In genomic region chr5:78294250-78295034, GRCh38 we compare ENCODE assay signal across 8 cellular contexts. TPM values are rescaled to one million over a fixed set of nuclear protein-coding genes. Genes with fewer than 3 reads are reported as not detected.
DNase-seq lines count a peak whose midpoint lies in the region; ATAC-seq and TF ChIP-seq lines count a peak whose summit lies in the region.

AP3B1 (minus strand) TSS chr5:78294698; CDS start chr5:78294579, 119 bp downstream.

- peaks cover under 1% of the 10 kb centered on the region for H3K27me3 Mint-ChIP-seq in T-helper 17 cell

- peak within 1 kb of the TSS; percentile 94 for H3K27ac ChIP-seq in upper lobe of right lung

- DNase-seq in NCI-H1694 treated with DMSO at 0.1 percent for 48 hours (lab: John Stamatoyannopoulos, UW) (peak; percentile 84), T-helper 17 cell (peak; percentile 96 to 98 (median 96)), amygdala (lab: John Stamatoyannopoulos, UW) (peak; percentile 78 to 99 (median 95)), left cardiac atrium (peak; percentile 100), posterior vena cava (ENCODE audit: low spot score) (peak; percentile 100), upper lobe of right lung (peak; percentile 100)

- peak within 1 kb of the TSS; percentile 99 for H3K27ac Mint-ChIP-seq in T-helper 17 cell

- peak; percentile 94 for TF ChIP-seq POLR2A in GM15510 (IDR thresholded peaks at IDR 0.05; ENCODE audit: borderline replicate concordance, extremely low read depth, insufficient read length)

- H3K9me3 ChIP-seq in T-helper 17 cell (ENCODE audit: control insufficient read depth, low read length, poor library complexity, severe bottlenecking) (no peaks in the 10 kb centered on the region), upper lobe of right lung (no peaks in the 10 kb centered on the region)

- peaks cover 7% of the 10 kb centered on the region for H3K36me3 Mint-ChIP-seq in T-helper 17 cell (ENCODE audit: low read depth)

- H3K4me3 Mint-ChIP-seq in T-helper 17 cell, result peak within 1 kb of the TSS; percentile 99

- peaks cover 27% of the 10 kb centered on the region for H3K4me1 Mint-ChIP-seq in T-helper 17 cell

- H3K27me3 ChIP-seq in upper lobe of right lung, result no peaks in the 10 kb centered on the region

- no peaks in the 10 kb centered on the region for H3K36me3 ChIP-seq in upper lobe of right lung

- ATAC-seq in HG02885 (IDR thresholded peaks at IDR 0.05; ENCODE audit: poor library complexity, unreplicated experiment) (peak; percentile 92), T-helper 17 cell (peak; percentile 93), left cardiac atrium (peak; percentile 98 to 99), upper lobe of right lung (peak; percentile 99)

- H3K4me3 ChIP-seq in upper lobe of right lung, result peak within 1 kb of the TSS; percentile 90

- intact Hi-C loops in left cardiac atrium (cut with DNase I) (loop anchor here (1.0 to 5.0 kb wide), 2 partner anchors 66 to 68 kb away; partner anchors contain the start of gene SCAMP1 (in 2 of the 2)), posterior vena cava (cut with DNase I) (loop anchor here (5.0 to 10.0 kb wide), 2 partner anchors 60 to 63 kb away; no protein-coding TSS in a partner anchor), upper lobe of right lung (cut with DNase I) (no loop called here)

- peaks cover 6% of the 10 kb centered on the region for H3K4me1 ChIP-seq in upper lobe of right lung

- no peak for TF ChIP-seq CTCF in upper lobe of right lung (IDR thresholded peaks at IDR 0.05)

RNA-seq across cellular contexts. Expression of gene AP3B1, which starts in this region (rescaled TPM):
- 10 to 100 TPM; 34.5 to 40.6 TPM for total RNA-seq in T-helper 17 cell
- 10 to 100 TPM; 25.3 to 32.7 TPM for total RNA-seq in left cardiac atrium
- 10 to 100 TPM; 37.0 to 44.4 TPM for total RNA-seq in posterior vena cava
- total RNA-seq in upper lobe of right lung, result 32.9 TPM

Comparison
In these comparisons a context has a peak if more than half of its experiments do, and no peak if none do; other contexts are left out.
1. Peak in every context shown above with its lines: DNase-seq, ATAC-seq, H3K4me3 ChIP-seq and H3K27ac ChIP-seq.